Comparison of ENCODE assay signal across 8 cellular contexts in genomic region chr17:57440522-57441269, GRCh38.
DNase-seq lines count a peak whose midpoint lies in the region; ATAC-seq and TF ChIP-seq lines count a peak whose summit lies in the region.

No MANE protein-coding gene starts in this region.

- TF ChIP-seq POLR2A in tibial nerve (IDR thresholded peaks at IDR 0.05): peak in 1 of 2 donors; percentile 33

- H3K27ac ChIP-seq in SK-N-SH (ENCODE audit: low read depth in 2 of 2, low read length in 1 of 2): peak overlapping the region; percentile 70 to 96
- H3K27ac ChIP-seq in tibial nerve: peak overlapping the region; percentile 21 to 91 (median 69)

- no peaks in the 10 kb centered on the region for H3K9me3 ChIP-seq in SK-N-SH
- no peaks in the 10 kb centered on the region for H3K9me3 ChIP-seq in tibial nerve

- peaks cover 13% of the 10 kb centered on the region for H3K36me3 Mint-ChIP-seq in activated naive CD8-positive, alpha-beta T cell treated with anti-CD3 and anti-CD28 coated beads, Interleukin-2, amount 10 ng/mL, durations not matched to agents 7 days and 5 days
- peaks cover 4% of the 10 kb centered on the region for H3K36me3 Mint-ChIP-seq in glutamatergic neuron (ENCODE audit: unreplicated experiment)

- peak; percentile 77 for DNase-seq in HT-29 (ENCODE audit: low spot score)
- DNase-seq in SK-N-SH: peak; percentile 82
- DNase-seq in activated naive CD8-positive, alpha-beta T cell treated with anti-CD3 and anti-CD28 coated beads, Interleukin-2, amount 10 ng/mL, durations not matched to agents 7 days and 5 days: peak; percentile 69
- DNase-seq in glutamatergic neuron: peak; percentile 75
- DNase-seq in posterior cingulate gyrus: peak; percentile 45 to 95 (median 69)
- DNase-seq in tibial nerve (ENCODE audit: low spot score in 2 of 2): peak; percentile 34 to 63

- H4K20me1 ChIP-seq in SK-N-SH (ENCODE audit: insufficient read depth): no peaks in the 10 kb centered on the region

- H3K4me3 Mint-ChIP-seq in activated naive CD8-positive, alpha-beta T cell treated with anti-CD3 and anti-CD28 coated beads, Interleukin-2, amount 10 ng/mL, durations not matched to agents 7 days and 5 days: peak overlapping the region; percentile 68
- peak overlapping the region; percentile 42 for H3K4me3 Mint-ChIP-seq in glutamatergic neuron (ENCODE audit: unreplicated experiment)

- intact Hi-C loops in posterior cingulate gyrus (cut with DNase I): loop anchor here (10.0 kb wide), 2 partner anchors 134 to 186 kb away; partner anchors contain the start of gene MSI2

- no peaks in the 10 kb centered on the region for H3K27me3 Mint-ChIP-seq in activated naive CD8-positive, alpha-beta T cell treated with anti-CD3 and anti-CD28 coated beads, Interleukin-2, amount 10 ng/mL, durations not matched to agents 7 days and 5 days
- peaks cover 6% of the 10 kb centered on the region for H3K27me3 Mint-ChIP-seq in glutamatergic neuron (ENCODE audit: unreplicated experiment)

- H3K36me3 ChIP-seq in SK-N-SH (replicated peaks in 1 of 2; ENCODE audit: control insufficient read depth in 1 of 2, insufficient read depth in 2 of 2, low read length in 1 of 2) (no peaks in the 10 kb centered on the region), tibial nerve (no peaks in the 10 kb centered on the region)

- no peaks in the 10 kb centered on the region for H3K27me3 ChIP-seq in SK-N-SH (ENCODE audit: insufficient read depth)
- no peaks in the 10 kb centered on the region for H3K27me3 ChIP-seq in tibial nerve

- H3K79me2 ChIP-seq in SK-N-SH (ENCODE audit: insufficient read depth): 0 out of 2 replicates have a peak, but pooled peaks cover 2% of the 10 kb centered on the region

- TF ChIP-seq EP300 in SK-N-SH (IDR thresholded peaks at IDR 0.05; ENCODE audit: borderline replicate concordance in 1 of 2, low read depth in 1 of 2, low read length in 1 of 2) (peak in 1 of 2 experiments; percentile 60; a peak in 1 of 4 replicates), tibial nerve (IDR thresholded peaks at IDR 0.05) (peak; percentile 10 to 90)

- ATAC-seq in activated naive CD8-positive, alpha-beta T cell treated with anti-CD3 and anti-CD28 coated beads, Interleukin-2, amount 10 ng/mL, durations not matched to agents 7 days and 5 days (ENCODE audit: low read depth): peak; percentile 82
- no peak for ATAC-seq in HG02623 (IDR thresholded peaks at IDR 0.05; ENCODE audit: unreplicated experiment)

- TF ChIP-seq CTCF in GM12872 (IDR thresholded peaks at IDR 0.05; ENCODE audit: insufficient read depth, low read depth, low read length) (peak; percentile 42), SK-N-SH (IDR thresholded peaks at IDR 0.05) (peak; percentile 53), glutamatergic neuron (IDR thresholded peaks at IDR 0.05; ENCODE audit: partially characterized antibody, unreplicated experiment) (peak; percentile 27), tibial nerve (IDR thresholded peaks at IDR 0.05) (peak; percentile 32 to 67 (median 63))

- POLR2A ChIA-PET in SK-N-SH (lab: Yijun Ruan, JAX): interaction anchor here (0.6 to 1.9 kb wide), 16 partner anchors 15 to 342 kb away, joined by 3 to 9 read pairs (median 4); no protein-coding TSS in a partner anchor
- POLR2A ChIA-PET in activated naive CD8-positive, alpha-beta T cell treated with anti-CD3 and anti-CD28 coated beads, Interleukin-2, amount 10 ng/mL, durations not matched to agents 7 days and 5 days (lab: Charles Lee): interaction anchor here (0.6 to 4.7 kb wide), 6 partner anchors 14 to 208 kb away, joined by 3 to 36 read pairs (median 5); partner anchors contain the start of gene MSI2

- H3K27ac Mint-ChIP-seq in activated naive CD8-positive, alpha-beta T cell treated with anti-CD3 and anti-CD28 coated beads, Interleukin-2, amount 10 ng/mL, durations not matched to agents 7 days and 5 days: peak overlapping the region; percentile 96
- H3K27ac Mint-ChIP-seq in glutamatergic neuron (ENCODE audit: unreplicated experiment): peak overlapping the region; percentile 24

- peaks cover 52% of the 10 kb centered on the region for H3K4me1 Mint-ChIP-seq in activated naive CD8-positive, alpha-beta T cell treated with anti-CD3 and anti-CD28 coated beads, Interleukin-2, amount 10 ng/mL, durations not matched to agents 7 days and 5 days
- H3K4me1 Mint-ChIP-seq in glutamatergic neuron (ENCODE audit: low read depth, unreplicated experiment): peaks cover 48% of the 10 kb centered on the region

- H3K4me1 ChIP-seq in SK-N-SH (ENCODE audit: control insufficient read depth in 1 of 2, insufficient read depth in 2 of 2, low read depth in 1 of 2, low read length in 1 of 2): peaks cover 47 to 86% of the 10 kb centered on the region in 2 experiments
- peaks cover 0 to 40% (median 34%) of the 10 kb centered on the region in 4 donors for H3K4me1 ChIP-seq in tibial nerve

- H3K9me2 ChIP-seq in SK-N-SH: no peaks in the 10 kb centered on the region

- peaks cover 5% of the 10 kb centered on the region for H3F3A ChIP-seq in SK-N-SH (replicated peaks; ENCODE audit: insufficient read depth)

- peak overlapping the region; percentile 73 for H3K4me2 ChIP-seq in SK-N-SH

- TF ChIP-seq RAD21 in SK-N-SH (IDR thresholded peaks at IDR 0.05; ENCODE audit: low read length): peak; percentile 68

- no peak overlapping the region for H3K4me3 ChIP-seq in SK-N-SH (ENCODE audit: low read depth in 2 of 2, low read length in 1 of 2)
- H3K4me3 ChIP-seq in tibial nerve: no peak overlapping the region

- WGBS in SK-N-SH (ENCODE audit: low lambda C conversion rate): 25% methylated on average over 14 of the region's 15 CpGs
- WGBS in tibial nerve, 2 donors: 16 to 21% methylated on average over 13 to 15 of the region's 15 CpGs

- CTCF ChIA-PET in SK-N-SH (lab: Yijun Ruan, JAX): interaction anchor here (0.6 to 2.7 kb wide), 33 partner anchors 9 to 342 kb away, joined by 3 to 22 read pairs (median 4); no protein-coding TSS in a partner anchor

- peak overlapping the region; percentile 33; the same call in 1 of the 2 replicates for H3K9ac ChIP-seq in SK-N-SH

- H3K9me3 Mint-ChIP-seq in activated naive CD8-positive, alpha-beta T cell treated with anti-CD3 and anti-CD28 coated beads, Interleukin-2, amount 10 ng/mL, durations not matched to agents 7 days and 5 days: no peaks in the 10 kb centered on the region
- H3K9me3 Mint-ChIP-seq in glutamatergic neuron (ENCODE audit: unreplicated experiment): peaks cover 1% of the 10 kb centered on the region

- peak overlapping the region; percentile 33; the same call in 1 of the 2 replicates for H2AFZ ChIP-seq in SK-N-SH (ENCODE audit: low read depth)

TF ChIP-seq in SK-N-SH, 30 proteins besides CTCF, POLR2A, EP300 and RAD21 (continues in another document):
- peak; percentile 59 for TF ChIP-seq SMC3 (IDR thresholded peaks at IDR 0.05; ENCODE audit: low read depth, low read length)
- no peak for TF ChIP-seq USF1 (IDR thresholded peaks at IDR 0.05; ENCODE audit: borderline replicate concordance, low read depth)
- TF ChIP-seq EZH2phosphoT487 (IDR thresholded peaks at IDR 0.05; ENCODE audit: borderline replicate concordance, low read depth): no peak
- TF ChIP-seq TCF12 (IDR thresholded peaks at IDR 0.05): peak; percentile 43; the same call in 1 of the 2 replicates
- peak; percentile 54; the same call in 1 of the 2 replicates for TF ChIP-seq RCOR1 (IDR thresholded peaks at IDR 0.05; ENCODE audit: low read length)
- TF ChIP-seq PBX3 (IDR thresholded peaks at IDR 0.05): peak; percentile 70
- no peak for TF ChIP-seq ZBTB33 (IDR thresholded peaks at IDR 0.05; ENCODE audit: borderline replicate concordance, low read depth)
- TF ChIP-seq FOSL2 (IDR thresholded peaks at IDR 0.05; ENCODE audit: borderline replicate concordance, low read depth): peak; percentile 57; the same call in 1 of the 2 replicates
- TF ChIP-seq NFIC (IDR thresholded peaks at IDR 0.05; ENCODE audit: borderline replicate concordance): peak; percentile 91
- peak; percentile 83; the same call in 1 of the 2 replicates for TF ChIP-seq YY1 (IDR thresholded peaks at IDR 0.05; ENCODE audit: low read depth)
- TF ChIP-seq RXRA (IDR thresholded peaks at IDR 0.05; ENCODE audit: borderline replicate concordance, low read depth): no peak
